27 cellular contexts compared by ENCODE assay signal in genomic region chr17:79847698-79848369, GRCh38.
"Had no signal": no experiment of that assay in that cellular context is flagged by ENCODE, and none has a peak within 500 bp of the region (broad histone marks: within the 10 kb centered on the region; RNA-seq: fewer than 3 reads in every experiment).

No MANE protein-coding gene starts in this region.

- H3K36me3 ChIP-seq: breast epithelium, cardiac muscle cell, colonic mucosa, esophagus squamous epithelium had no signal

- H3K36me3 Mint-ChIP-seq: activated CD4-positive, alpha-beta memory T cell treated with anti-CD3 and anti-CD28 coated beads for 36 hours; activated CD8-positive, alpha-beta memory T cell treated with anti-CD3 and anti-CD28 coated beads, Interleukin-2, amount 10 ng/mL, durations not matched to agents 7 days and 5 days; activated naive CD8-positive, alpha-beta T cell had no signal

- H3K9me3 Mint-ChIP-seq: activated CD4-positive, alpha-beta memory T cell treated with anti-CD3 and anti-CD28 coated beads for 36 hours; activated CD4-positive, alpha-beta T cell treated with anti-CD3 and anti-CD28 coated beads, Interleukin-2, amount 10 ng/mL, durations not matched to agents 24 days and 14 days; activated naive CD4-positive, alpha-beta T cell treated with anti-CD3 and anti-CD28 coated beads for 36 hours; activated T-helper 1 cell treated with anti-CD3 and anti-CD28 coated beads, Interleukin-12 subunit alpha, Interleukin-12 subunit beta, Interleukin-2, Interleukin-4 antibody, amounts not matched to agents 30 ng/mL and 10 ng/mL and 1 ng/mL, durations not matched to agents 14 hours and 24 hours and 36 hours; activated T-helper 2 cell treated with anti-CD3 and anti-CD28 coated beads, Interferon-gamma antibody, Interleukin-2, Interleukin-4, amounts not matched to agents 10 μg/mL and 5 μg/mL and 100 μg/mL, durations not matched to agents 14 hours and 24 hours and 36 hours had no signal

- ATAC-seq: activated CD4-positive, alpha-beta T cell treated with anti-CD3 and anti-CD28 coated beads for 36 hours; activated CD8-positive, alpha-beta memory T cell treated with anti-CD3 and anti-CD28 coated beads, Interleukin-2, amount 10 ng/mL, durations not matched to agents 7 days and 5 days; activated CD8-positive, alpha-beta T cell treated with anti-CD3 and anti-CD28 coated beads, Interleukin-2, amount 10 ng/mL, durations not matched to agents 7 days and 5 days; body of pancreas had no signal

- H3K27ac ChIP-seq: body of pancreas, breast epithelium, cardiac muscle cell, colonic mucosa, epithelial cell of prostate, esophagus squamous epithelium had no signal

- DNase-seq: activated CD4-positive, alpha-beta memory T cell treated with anti-CD3 and anti-CD28 coated beads for 36 hours; activated CD4-positive, alpha-beta T cell treated with anti-CD3 and anti-CD28 coated beads for 36 hours; activated CD4-positive, alpha-beta T cell treated with anti-CD3 and anti-CD28 coated beads, Interleukin-2, amount 10 ng/mL, durations not matched to agents 24 days and 14 days; activated CD4-positive, CD25-positive, alpha-beta regulatory T cell; activated CD4-positive, CD25-positive, alpha-beta regulatory T cell treated with anti-CD3 and anti-CD28 coated beads, Interleukin-2, amount 50 U/mL, for 72 hours; activated CD8-positive, alpha-beta memory T cell treated with anti-CD3 and anti-CD28 coated beads, Interleukin-2, amount 10 ng/mL, durations not matched to agents 7 days and 5 days; activated CD8-positive, alpha-beta memory T cell treated with anti-CD3 and anti-CD28 coated beads, Interleukin-2, amount 50 U/mL, for 4 hours; activated CD8-positive, alpha-beta T cell treated with anti-CD3 and anti-CD28 coated beads, Interleukin-2, amount 10 ng/mL, durations not matched to agents 7 days and 5 days; activated effector memory CD4-positive, alpha-beta T cell treated with anti-CD3 and anti-CD28 coated beads, Interleukin-2, amount 50 U/mL, for 16 hours; activated naive CD4-positive, alpha-beta T cell treated with anti-CD3 and anti-CD28 coated beads for 36 hours; activated T-cell treated with anti-CD3 and anti-CD28 coated beads, Interleukin-2, amount 50 U/mL, for 1 hour; activated T-cell treated with anti-CD3 and anti-CD28 coated beads, Interleukin-2, amount 50 U/mL, for 48 hours; amniotic stem cell; anterior cingulate cortex; body of pancreas; central memory CD4-positive, alpha-beta T cell; cerebellar nuclear complex; colonic mucosa; effector CD8-positive, alpha-beta T cell; esophagus squamous epithelium; T-helper 2 cell had no signal

- H3K9me3 ChIP-seq: body of pancreas, breast epithelium, colonic mucosa, esophagus squamous epithelium had no signal

- H3K4me3 ChIP-seq: body of pancreas, breast epithelium, cardiac muscle cell, colonic mucosa, esophagus squamous epithelium had no signal

- H3K4me3 Mint-ChIP-seq: activated CD4-positive, alpha-beta memory T cell treated with anti-CD3 and anti-CD28 coated beads for 36 hours; activated CD4-positive, alpha-beta T cell treated with anti-CD3 and anti-CD28 coated beads for 36 hours; activated CD4-positive, alpha-beta T cell treated with anti-CD3 and anti-CD28 coated beads, Interleukin-2, amount 10 ng/mL, durations not matched to agents 24 days and 14 days; activated CD8-positive, alpha-beta memory T cell treated with anti-CD3 and anti-CD28 coated beads, Interleukin-2, amount 10 ng/mL, durations not matched to agents 7 days and 5 days; activated CD8-positive, alpha-beta T cell treated with anti-CD3 and anti-CD28 coated beads, Interleukin-2, amount 10 ng/mL, durations not matched to agents 7 days and 5 days; activated naive CD4-positive, alpha-beta T cell treated with anti-CD3 and anti-CD28 coated beads for 36 hours; activated naive CD8-positive, alpha-beta T cell; activated T-helper 1 cell treated with anti-CD3 and anti-CD28 coated beads, Interleukin-12 subunit alpha, Interleukin-12 subunit beta, Interleukin-2, Interleukin-4 antibody, amounts not matched to agents 30 ng/mL and 10 ng/mL and 1 ng/mL, durations not matched to agents 14 hours and 24 hours and 36 hours had no signal

- H3K27ac Mint-ChIP-seq: activated CD4-positive, alpha-beta memory T cell treated with anti-CD3 and anti-CD28 coated beads for 36 hours; activated CD4-positive, alpha-beta T cell treated with anti-CD3 and anti-CD28 coated beads for 36 hours; activated CD4-positive, alpha-beta T cell treated with anti-CD3 and anti-CD28 coated beads, Interleukin-2, amount 10 ng/mL, durations not matched to agents 24 days and 14 days; activated CD8-positive, alpha-beta memory T cell treated with anti-CD3 and anti-CD28 coated beads, Interleukin-2, amount 10 ng/mL, durations not matched to agents 7 days and 5 days; activated CD8-positive, alpha-beta T cell treated with anti-CD3 and anti-CD28 coated beads, Interleukin-2, amount 10 ng/mL, durations not matched to agents 7 days and 5 days; activated naive CD4-positive, alpha-beta T cell treated with anti-CD3 and anti-CD28 coated beads for 36 hours; activated naive CD8-positive, alpha-beta T cell; activated T-helper 1 cell treated with anti-CD3 and anti-CD28 coated beads, Interleukin-12 subunit alpha, Interleukin-12 subunit beta, Interleukin-2, Interleukin-4 antibody, amounts not matched to agents 30 ng/mL and 10 ng/mL and 1 ng/mL, durations not matched to agents 14 hours and 24 hours and 36 hours; activated T-helper 2 cell treated with anti-CD3 and anti-CD28 coated beads, Interferon-gamma antibody, Interleukin-2, Interleukin-4, amounts not matched to agents 10 μg/mL and 5 μg/mL and 100 μg/mL, durations not matched to agents 14 hours and 24 hours and 36 hours had no signal
